39 cellular contexts compared by ENCODE assay signal in genomic region chr1:109586055-109586454, GRCh38. TPM values are rescaled to one million over a fixed set of nuclear protein-coding genes. Genes with fewer than 3 reads are reported as not detected.
"Had no signal": no experiment of that assay in that cellular context is flagged by ENCODE, and none has a peak within 500 bp of the region (broad histone marks: within the 10 kb centered on the region; RNA-seq: fewer than 3 reads in every experiment).

No MANE protein-coding gene starts in this region.

- H3K4me3 ChIP-seq: adrenal gland, body of pancreas, breast epithelium had no signal

- H3K36me3 ChIP-seq: breast epithelium had no signal

- H3K27ac Mint-ChIP-seq: activated B cell treated with CpG ODN at 0.5 μM for 24 hours; activated CD4-positive, alpha-beta memory T cell treated with anti-CD3 and anti-CD28 coated beads for 36 hours; activated CD4-positive, alpha-beta T cell treated with anti-CD3 and anti-CD28 coated beads, Interleukin-2, amount 10 ng/mL, durations not matched to agents 24 days and 14 days; activated CD8-positive, alpha-beta T cell treated with anti-CD3 and anti-CD28 coated beads for 36 hours; activated naive CD8-positive, alpha-beta T cell treated with anti-CD3 and anti-CD28 coated beads for 36 hours; activated T-cell treated with anti-CD3 and anti-CD28 coated beads, Interleukin-2, amount 50 U/mL, for 24 hours; activated T-helper 1 cell treated with anti-CD3 and anti-CD28 coated beads, Interleukin-12 subunit alpha, Interleukin-12 subunit beta, Interleukin-2, Interleukin-4 antibody, amounts not matched to agents 30 ng/mL and 10 ng/mL and 1 ng/mL, durations not matched to agents 14 hours and 24 hours and 36 hours; activated T-helper 2 cell treated with anti-CD3 and anti-CD28 coated beads, Interferon-gamma antibody, Interleukin-2, Interleukin-4, amounts not matched to agents 10 μg/mL and 5 μg/mL and 100 μg/mL, durations not matched to agents 14 hours and 24 hours and 36 hours; T-helper 1 cell treated with Interleukin-12 subunit alpha and Interleukin-12 subunit beta and Interleukin-4 antibody, amounts not matched to agents 30 μg/mL and 1 μg/mL, for 36 hours; T-helper 2 cell treated with Interferon-gamma antibody and Interleukin-4, amounts not matched to agents 5 μg/mL and 100 μg/mL, for 36 hours had no signal

- ATAC-seq: activated CD8-positive, alpha-beta T cell treated with anti-CD3 and anti-CD28 coated beads for 36 hours; activated naive CD4-positive, alpha-beta T cell treated with anti-CD3 and anti-CD28 coated beads, Interleukin-2, amount 50 U/mL, for 72 hours; body of pancreas had no signal

- H3K27me3 ChIP-seq: adrenal gland, body of pancreas, brain microvascular endothelial cell, breast epithelium had no signal

- H3K27ac ChIP-seq: adrenal gland, body of pancreas, brain microvascular endothelial cell, breast epithelium, VCaP had no signal

- H3K9me3 ChIP-seq: adrenal gland, body of pancreas, breast epithelium had no signal

- H3K4me1 ChIP-seq: adrenal gland, breast epithelium had no signal

- H3K4me3 Mint-ChIP-seq: activated B cell treated with CpG ODN at 0.5 μM for 24 hours; activated CD4-positive, alpha-beta memory T cell treated with anti-CD3 and anti-CD28 coated beads for 36 hours; activated CD4-positive, alpha-beta T cell treated with anti-CD3 and anti-CD28 coated beads, Interleukin-2, amount 10 ng/mL, durations not matched to agents 24 days and 14 days; activated CD8-positive, alpha-beta T cell treated with anti-CD3 and anti-CD28 coated beads for 36 hours; activated naive CD8-positive, alpha-beta T cell treated with anti-CD3 and anti-CD28 coated beads for 36 hours; activated T-cell treated with anti-CD3 and anti-CD28 coated beads, Interleukin-2, amount 50 U/mL, for 24 hours; activated T-helper 1 cell treated with anti-CD3 and anti-CD28 coated beads, Interleukin-12 subunit alpha, Interleukin-12 subunit beta, Interleukin-2, Interleukin-4 antibody, amounts not matched to agents 30 ng/mL and 10 ng/mL and 1 ng/mL, durations not matched to agents 14 hours and 24 hours and 36 hours; T-helper 1 cell treated with Interleukin-12 subunit alpha and Interleukin-12 subunit beta and Interleukin-4 antibody, amounts not matched to agents 30 μg/mL and 1 μg/mL, for 36 hours; T-helper 2 cell treated with Interferon-gamma antibody and Interleukin-4, amounts not matched to agents 5 μg/mL and 100 μg/mL, for 36 hours had no signal

- H3K4me1 Mint-ChIP-seq: activated B cell treated with CpG ODN at 0.5 μM for 24 hours; activated naive CD8-positive, alpha-beta T cell treated with anti-CD3 and anti-CD28 coated beads for 36 hours had no signal

- FAIRE-seq: astrocyte, TTC549 had no signal

- H3K27me3 Mint-ChIP-seq: activated B cell treated with CpG ODN at 0.5 μM for 24 hours; activated CD4-positive, alpha-beta memory T cell treated with anti-CD3 and anti-CD28 coated beads for 36 hours; activated CD4-positive, alpha-beta T cell treated with anti-CD3 and anti-CD28 coated beads, Interleukin-2, amount 10 ng/mL, durations not matched to agents 24 days and 14 days; activated CD8-positive, alpha-beta T cell treated with anti-CD3 and anti-CD28 coated beads for 36 hours; activated naive CD8-positive, alpha-beta T cell treated with anti-CD3 and anti-CD28 coated beads for 36 hours; activated T-cell treated with anti-CD3 and anti-CD28 coated beads, Interleukin-2, amount 50 U/mL, for 24 hours had no signal

- DNase-seq: activated B cell treated with CpG ODN at 0.5 μM for 24 hours; activated CD4-positive, alpha-beta memory T cell treated with anti-CD3 and anti-CD28 coated beads for 36 hours; activated CD4-positive, alpha-beta T cell treated with anti-CD3 and anti-CD28 coated beads for 4 hours; activated CD4-positive, alpha-beta T cell treated with anti-CD3 and anti-CD28 coated beads, Interleukin-2, amount 10 ng/mL, durations not matched to agents 24 days and 14 days; activated CD4-positive, alpha-beta T cell treated with anti-CD3 and anti-CD28 coated beads, Interleukin-2, amount 50 U/mL, for 1 hour; activated CD4-positive, alpha-beta T cell treated with anti-CD3 and anti-CD28 coated beads, Interleukin-2, amount 50 U/mL, for 4 hours; activated CD4-positive, CD25-positive, alpha-beta regulatory T cell treated with anti-CD3 and anti-CD28 coated beads, Interleukin-2, amount 50 U/mL, for 72 hours; activated CD8-positive, alpha-beta memory T cell treated with anti-CD3 and anti-CD28 coated beads, Interleukin-2, amount 50 U/mL, for 4 hours; activated CD8-positive, alpha-beta T cell treated with anti-CD3 and anti-CD28 coated beads for 36 hours; activated effector memory CD4-positive, alpha-beta T cell treated with Interleukin-2 at 50 U/mL for 16 hours; activated gamma-delta T cell; activated naive CD4-positive, alpha-beta T cell treated with anti-CD3 and anti-CD28 coated beads, Interleukin-2, amount 50 U/mL, for 16 hours; activated naive CD4-positive, alpha-beta T cell treated with Interleukin-2 at 50 U/mL for 16 hours; activated naive CD8-positive, alpha-beta T cell treated with anti-CD3 and anti-CD28 coated beads for 36 hours; activated T-cell treated with anti-CD3 and anti-CD28 coated beads for 4 hours; activated T-cell treated with anti-CD3 and anti-CD28 coated beads, Interleukin-2, amount 50 U/mL, for 24 hours; activated T-cell treated with anti-CD3 and anti-CD28 coated beads, Interleukin-2, amount 50 U/mL, for 48 hours; adrenal gland; amniotic stem cell; aorta; body of pancreas; brain microvascular endothelial cell; central memory CD4-positive, alpha-beta T cell; cerebellar nuclear complex; SW 1271; T-helper 1 cell; T-helper 2 cell; T-helper 9 cell had no signal

- H3K9me3 Mint-ChIP-seq: activated B cell treated with CpG ODN at 0.5 μM for 24 hours; activated CD4-positive, alpha-beta memory T cell treated with anti-CD3 and anti-CD28 coated beads for 36 hours; activated CD4-positive, alpha-beta T cell treated with anti-CD3 and anti-CD28 coated beads, Interleukin-2, amount 10 ng/mL, durations not matched to agents 24 days and 14 days; activated CD8-positive, alpha-beta T cell treated with anti-CD3 and anti-CD28 coated beads for 36 hours; activated naive CD4-positive, alpha-beta T cell treated with anti-CD3 and anti-CD28 coated beads, Interleukin-2, amount 50 U/mL, for 72 hours; activated naive CD8-positive, alpha-beta T cell treated with anti-CD3 and anti-CD28 coated beads for 36 hours; activated T-cell treated with anti-CD3 and anti-CD28 coated beads, Interleukin-2, amount 50 U/mL, for 24 hours; activated T-helper 1 cell treated with anti-CD3 and anti-CD28 coated beads, Interleukin-12 subunit alpha, Interleukin-12 subunit beta, Interleukin-2, Interleukin-4 antibody, amounts not matched to agents 30 ng/mL and 10 ng/mL and 1 ng/mL, durations not matched to agents 14 hours and 24 hours and 36 hours; activated T-helper 2 cell treated with anti-CD3 and anti-CD28 coated beads, Interferon-gamma antibody, Interleukin-2, Interleukin-4, amounts not matched to agents 10 μg/mL and 5 μg/mL and 100 μg/mL, durations not matched to agents 14 hours and 24 hours and 36 hours; T-helper 1 cell treated with Interleukin-12 subunit alpha and Interleukin-12 subunit beta and Interleukin-4 antibody, amounts not matched to agents 30 μg/mL and 1 μg/mL, for 36 hours; T-helper 2 cell treated with Interferon-gamma antibody and Interleukin-4, amounts not matched to agents 5 μg/mL and 100 μg/mL, for 36 hours had no signal

RNA-seq across cellular contexts. Expression of gene GNAT2, which starts 33.4 kb away (rescaled TPM):
- total RNA-seq: activated B cell treated with CpG ODN at 0.5 μM for 24 hours, aorta, astrocyte, body of pancreas, breast epithelium, cardiac septum had no signal
- polyA plus RNA-seq: aorta had no signal

RNA-seq across cellular contexts. Expression of gene GPR61, which starts 46.4 kb away (rescaled TPM):
- total RNA-seq: activated B cell treated with CpG ODN at 0.5 μM for 24 hours; activated CD4-positive, alpha-beta T cell treated with anti-CD3 and anti-CD28 coated beads, Interleukin-2, amount 10 ng/mL, durations not matched to agents 24 days and 14 days; activated CD8-positive, alpha-beta memory T cell treated with anti-CD3 and anti-CD28 coated beads for 36 hours; activated T-helper 1 cell treated with anti-CD3 and anti-CD28 coated beads, Interleukin-12 subunit alpha, Interleukin-12 subunit beta, Interleukin-2, Interleukin-4 antibody, amounts not matched to agents 30 ng/mL and 10 ng/mL and 1 ng/mL, durations not matched to agents 14 hours and 24 hours and 36 hours; aorta; astrocyte; body of pancreas; breast epithelium had no signal
- polyA plus RNA-seq: aorta had no signal
